ENCODE assay signal across 8 cellular contexts in genomic region chr19:14495678-14496028, GRCh38. TPM values are rescaled to one million over a fixed set of nuclear protein-coding genes. Genes with fewer than 3 reads are reported as not detected.
A peak's percentile ranks its signal among the peaks of the same experiment; 100 is the strongest.
DNase-seq lines count a peak whose midpoint lies in the region; ATAC-seq, FAIRE-seq and TF ChIP-seq lines count a peak whose summit lies in the region.

No MANE protein-coding gene starts in this region.

- WGBS in pancreas, 2 donors = 1% methylated on average over 16 to 28 of the region's 28 CpGs

- no peaks in the 10 kb centered on the region for H4K20me1 ChIP-seq in OCI-LY7 (ENCODE audit: insufficient read depth, low read length)

- no peak for TF ChIP-seq CTCF in GM06990 (IDR thresholded peaks at IDR 0.05; ENCODE audit: insufficient read depth, low read length, poor library complexity, severe bottlenecking)
- no peak for TF ChIP-seq CTCF in OCI-LY7 (conservative IDR thresholded peaks at IDR 0.05; ENCODE audit: low read length)
- TF ChIP-seq CTCF in pancreas (IDR thresholded peaks at IDR 0.05) = no peak

- H3K9me3 ChIP-seq in OCI-LY7 (ENCODE audit: low read length) (no peaks in the 10 kb centered on the region), pancreas (no peaks in the 10 kb centered on the region)

- peak overlapping the region; percentile 68 for H3K4me3 ChIP-seq in GM06990 (replicated peaks; ENCODE audit: low read depth, low read length)
- peak overlapping the region; percentile 72 for H3K4me3 ChIP-seq in OCI-LY7 (ENCODE audit: low read depth, low read length, poor library complexity, severe bottlenecking)
- peak overlapping the region; percentile 63 to 91 (median 74) for H3K4me3 ChIP-seq in pancreas

- no peak for DNase-seq in GM06990 (ENCODE audit: extremely low read depth, insufficient read length)
- DNase-seq in OCI-LY7 (ENCODE audit: low spot score) = no peak
- DNase-seq in pancreas = no peak
- no peak for DNase-seq in HEK293T (ENCODE audit: extremely low spot score)
- DNase-seq in C1 segment of cervical spinal cord (lab: John Stamatoyannopoulos, UW) = no peak

- ATAC-seq in esophagus mucosa (peak; percentile 4), pancreas (peak in 1 of 4 donors; percentile 1), GM19351 (IDR thresholded peaks at IDR 0.05; ENCODE audit: unreplicated experiment) (no peak), GM19467 (IDR thresholded peaks at IDR 0.05; ENCODE audit: unreplicated experiment) (no peak)

- H3K27ac ChIP-seq in OCI-LY7 (ENCODE audit: low read depth, low read length, poor library complexity, severe bottlenecking) (no peak overlapping the region), pancreas (peak overlapping the region in 3 of 4 donors; percentile 47 to 64 (median 57))

- peaks cover 19% of the 10 kb centered on the region for H3K4me1 ChIP-seq in OCI-LY7 (ENCODE audit: insufficient read depth, low read length, poor library complexity, severe bottlenecking)
- peaks cover 0 to 5% (median 4%) of the 10 kb centered on the region in 3 donors for H3K4me1 ChIP-seq in pancreas

- H3K27me3 ChIP-seq in GM06990 (replicated peaks; ENCODE audit: control insufficient read depth, insufficient read depth, low read length) (no peaks in the 10 kb centered on the region), pancreas (no peaks in the 10 kb centered on the region)

- H3K36me3 ChIP-seq in GM06990 (ENCODE audit: control insufficient read depth, insufficient read depth, low read length) (no peaks in the 10 kb centered on the region), OCI-LY7 (ENCODE audit: insufficient read depth, low read length) (no peaks in the 10 kb centered on the region), pancreas (no peaks in the 10 kb centered on the region)

- H3K79me2 ChIP-seq in OCI-LY7 (ENCODE audit: insufficient read depth, low read depth, low read length) = no peaks in the 10 kb centered on the region

- CTCF ChIA-PET in OCI-LY7 (lab: Charles Lee; ENCODE audit: unreplicated experiment) = no interaction called here
- CTCF ChIA-PET in HEK293T (lab: Yijun Ruan, JAX) = no interaction called here

- peak overlapping the region; percentile 100 for H3K4me2 ChIP-seq in OCI-LY7 (ENCODE audit: low read length)

- no peak for FAIRE-seq in pancreas (lab: Jason Lieb, UNC)

- POLR2A ChIA-PET in OCI-LY7 (lab: Charles Lee) (interaction anchor here (0.9 to 2.3 kb wide), 5 partner anchors 9 to 22 kb away, joined by 3 to 10 read pairs (median 3); partner anchors contain the start of gene DNAJB1), HEK293T (lab: Yijun Ruan, JAX) (interaction anchor here (1.0 to 3.5 kb wide), 5 partner anchors 8 to 67 kb away, joined by 3 to 27 read pairs (median 3); partner anchors contain the start of gene DNAJB1)

- peak overlapping the region; percentile 58; the same call in 1 of the 2 replicates for H2AFZ ChIP-seq in OCI-LY7 (ENCODE audit: low read length)

- intact Hi-C loops in OCI-LY7 (cut with micrococcal nuclease; ENCODE audit: unreplicated experiment) = loop anchor here (1.0 kb wide), 1 partner anchor 22 kb away; no protein-coding TSS in a partner anchor
- intact Hi-C loops in pancreas (cut with DNase I) = no loop called here

- no TSS peak for BruUV-seq in OCI-LY7 (replicated peaks; lab: Mats Ljungman, UMichigan)

- H3K9me2 ChIP-seq in OCI-LY7 (ENCODE audit: insufficient read depth, low read length) = no peaks in the 10 kb centered on the region

TF ChIP-seq in HEK293T, 16 proteins besides CTCF, POLR2A, EP300 and RAD21:
- no peak for TF ChIP-seq CTBP1 (IDR thresholded peaks at IDR 0.05; ENCODE audit: borderline replicate concordance)
- no peak for TF ChIP-seq SP1 (IDR thresholded peaks at IDR 0.05)
- no peak for TF ChIP-seq ZNF384 (IDR thresholded peaks at IDR 0.05)
- TF ChIP-seq SUZ12 (IDR thresholded peaks at IDR 0.05) = no peak

RNA-seq across cellular contexts. Expression of gene GIPC1, which starts 0.3 kb away (rescaled TPM):
- total RNA-seq in OCI-LY7 (2014; rRNA removed; shearing (Covaris generic)) = 18.5 and 26.9 TPM in 2 replicates
- total RNA-seq in OCI-LY7 (2022) = 37.6 and 38.3 TPM in 2 replicates
- 254 TPM for total RNA-seq in esophagus mucosa
- 10 to 100 TPM; 19.0 to 34.0 (median 22.4) TPM for total RNA-seq in pancreas
- 10 to 100 TPM; 53.0 to 53.1 TPM for polyA plus RNA-seq in pancreas

RNA-seq across cellular contexts. Expression of gene PTGER1, which starts 20.5 kb away (rescaled TPM):
- total RNA-seq in OCI-LY7 (2014; rRNA removed; shearing (Covaris generic)) = not detected in 2 replicates
- total RNA-seq in OCI-LY7 (2022) = 0.23 TPM in 1 of 2 replicates, not detected in the other
- total RNA-seq in esophagus mucosa = 0.44 TPM
- under 1 TPM in 5 of 6 donors, not detected in 1; 0.12 to 0.58 (median 0.22) TPM for total RNA-seq in pancreas
- under 1 TPM; 0.31 to 0.61 TPM for polyA plus RNA-seq in pancreas

RNA-seq across cellular contexts. Expression of gene DNAJB1, which starts 22.5 kb away (rescaled TPM):
- total RNA-seq in OCI-LY7 (2014; rRNA removed; shearing (Covaris generic)) = 62.9 and 76.7 TPM in 2 replicates
- total RNA-seq in OCI-LY7 (2022) = 51.7 and 63.7 TPM in 2 replicates
- total RNA-seq in esophagus mucosa = 337 TPM
- 10 to 100 TPM; 22.7 to 63.0 (median 29.3) TPM for total RNA-seq in pancreas
- 10 to 100 TPM; 22.4 to 39.6 TPM for polyA plus RNA-seq in pancreas

RNA-seq across cellular contexts. Expression of gene TECR, which starts 33.7 kb away (rescaled TPM):
- 52.3 and 81.4 TPM in 2 replicates for total RNA-seq in OCI-LY7 (2014; rRNA removed; shearing (Covaris generic))
- total RNA-seq in OCI-LY7 (2022) (128 and 130 TPM in 2 replicates), esophagus mucosa (341 TPM), pancreas (10 to 100 TPM; 41.8 to 68.5 (median 50.8) TPM)
- 100 to 1,000 TPM; 115 to 129 TPM for polyA plus RNA-seq in pancreas
